In the genomic region with DNA sequence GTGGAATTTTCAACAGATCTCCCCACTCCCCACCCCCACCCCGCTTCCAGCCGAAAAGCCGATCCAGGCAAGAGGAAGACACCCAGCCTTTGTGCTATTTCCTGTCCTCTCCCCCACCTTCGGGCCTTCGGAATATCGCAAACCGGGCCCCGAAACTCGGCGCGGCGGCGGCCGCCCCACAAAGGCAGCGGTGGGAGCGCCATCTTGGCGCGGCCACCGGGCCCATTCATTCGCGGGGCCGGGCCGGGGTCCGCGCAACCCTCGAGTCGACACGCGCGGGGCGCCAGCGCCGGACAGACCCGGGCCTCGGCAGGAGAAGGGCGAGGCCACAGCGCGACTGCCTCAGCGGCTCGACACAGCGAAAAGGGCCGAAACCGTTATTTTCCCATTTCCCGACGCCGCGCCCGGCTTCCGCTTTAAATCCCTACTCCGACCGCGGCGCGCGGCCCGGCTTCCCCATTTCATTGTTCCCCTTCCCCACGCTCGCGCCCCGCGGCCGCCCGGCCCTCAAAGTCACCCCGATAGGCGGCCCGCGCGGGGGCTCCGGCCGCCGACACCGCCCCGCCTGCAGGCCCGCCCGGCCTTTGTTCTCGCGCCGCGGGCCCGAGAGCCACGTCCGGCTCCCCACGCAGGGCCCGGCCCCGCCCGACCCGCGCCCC, we compare ENCODE assay signal across 8 cellular contexts. TPM values are rescaled to one million over a fixed set of nuclear protein-coding genes. Genes with fewer than 3 reads are reported as not detected.
DNase-seq lines count a peak whose midpoint lies in the region; ATAC-seq, FAIRE-seq and TF ChIP-seq lines count a peak whose summit lies in the region.

No MANE protein-coding gene starts in this region.

- FAIRE-seq in bronchial epithelial cell (lab: Jason Lieb, UNC) (no peak), keratinocyte (lab: Jason Lieb, UNC) (no peak)

- peak overlapping the region; percentile 94 to 100 (median 99) for H3K27ac ChIP-seq in BLaER1 treated with 17β-estradiol and CSF1 and Interleukin-3, amounts not matched to agents 10 nM and 100 nM
- H3K27ac ChIP-seq in keratinocyte (ENCODE audit: control insufficient read depth, insufficient read depth, low read length) = peak overlapping the region; percentile 72

- peaks cover 0 to 34% (median 20%) of the 10 kb centered on the region in 11 experiments; a peak in 16 of 22 replicates for H3K36me3 ChIP-seq in BLaER1 treated with 17β-estradiol and CSF1 and Interleukin-3, amounts not matched to agents 10 nM and 100 nM
- peaks cover 2% of the 10 kb centered on the region for H3K36me3 ChIP-seq in bronchial epithelial cell (ENCODE audit: control insufficient read depth, insufficient read depth, low read length)
- no peaks in the 10 kb centered on the region for H3K36me3 ChIP-seq in keratinocyte (ENCODE audit: control insufficient read depth in 2 of 2, extremely low read depth in 1 of 2, insufficient read depth in 2 of 2, low read length in 2 of 2)

- peak overlapping the region; percentile 92 for H3K27ac Mint-ChIP-seq in T-helper 17 cell

- H3K9me1 ChIP-seq in keratinocyte (ENCODE audit: control insufficient read depth, extremely low read depth, insufficient read depth, low read length) = peaks cover 7% of the 10 kb centered on the region

- H3K4me1 ChIP-seq in BLaER1 treated with 17β-estradiol and CSF1 and Interleukin-3, amounts not matched to agents 10 nM and 100 nM = peaks cover 65 to 73% (median 68%) of the 10 kb centered on the region in 10 experiments
- peaks cover 36% of the 10 kb centered on the region for H3K4me1 ChIP-seq in keratinocyte (ENCODE audit: control insufficient read depth, extremely low read depth, insufficient read depth, low read length)

- H3K4me3 ChIP-seq in BLaER1 treated with 17β-estradiol and CSF1 and Interleukin-3, amounts not matched to agents 10 nM and 100 nM = peak overlapping the region; percentile 81 to 97 (median 94)
- H3K4me3 ChIP-seq in bronchial epithelial cell (ENCODE audit: low read depth, low read length) (peak overlapping the region; percentile 86), keratinocyte (ENCODE audit: control insufficient read depth in 2 of 3, extremely low read depth in 1 of 3, insufficient read depth in 2 of 3, low read depth in 1 of 3, low read length in 3 of 3) (peak overlapping the region; percentile 71 to 91 (median 89))

- peaks cover 46 to 75% (median 54%) of the 10 kb centered on the region in 11 experiments for H4K20me1 ChIP-seq in BLaER1 treated with 17β-estradiol and CSF1 and Interleukin-3, amounts not matched to agents 10 nM and 100 nM
- peaks cover 38% of the 10 kb centered on the region for H4K20me1 ChIP-seq in keratinocyte (ENCODE audit: control insufficient read depth, extremely low read depth, insufficient read depth, low read length)

- TF ChIP-seq CTCF in bronchial epithelial cell (IDR thresholded peaks at IDR 0.05; ENCODE audit: insufficient read depth, low read length, severe bottlenecking) (no peak), keratinocyte (optimal IDR thresholded peaks at IDR 0.05 in 1 of 3, IDR thresholded peaks at IDR 0.05 in 1 of 3, conservative IDR thresholded peaks at IDR 0.05 in 1 of 3; ENCODE audit: extremely low read depth in 1 of 3, insufficient read depth in 2 of 3, low read length in 3 of 3) (no peak)

- no peaks in the 10 kb centered on the region for H3K9me3 ChIP-seq in BLaER1 treated with 17β-estradiol and CSF1 and Interleukin-3, amounts not matched to agents 10 nM and 100 nM (replicated peaks in 1 of 11)
- H3K9me3 ChIP-seq in T-helper 17 cell (ENCODE audit: control insufficient read depth, low read length, poor library complexity, severe bottlenecking) (no peaks in the 10 kb centered on the region), keratinocyte (ENCODE audit: control insufficient read depth, low read depth, low read length) (no peaks in the 10 kb centered on the region)

- DNase-seq in T-helper 17 cell = peak in 2 of 3 donors; percentile 31 to 40
- DNase-seq in bronchial epithelial cell (ENCODE audit: low read depth) = peak; percentile 23
- DNase-seq in keratinocyte (ENCODE audit: low read depth, low spot score) = no peak
- peak; percentile 21 to 38 for DNase-seq in stimulated activated CD4-positive, alpha-beta T cell treated with anti-CD3 and anti-CD28 coated beads, Interleukin-2, amount 100 ng/mL, for 48 hours
- no peak for DNase-seq in NCI-H1930 (lab: John Stamatoyannopoulos, UW)

- peak overlapping the region; percentile 98 to 100 (median 99) for H3K9ac ChIP-seq in BLaER1 treated with 17β-estradiol and CSF1 and Interleukin-3, amounts not matched to agents 10 nM and 100 nM
- H3K9ac ChIP-seq in keratinocyte (ENCODE audit: control insufficient read depth, extremely low read depth, insufficient read depth, low read length) = peak overlapping the region; percentile 84

- no peak overlapping the region for H2AFZ ChIP-seq in keratinocyte (ENCODE audit: control insufficient read depth, low read length)

- peaks cover 4% of the 10 kb centered on the region for H3K36me3 Mint-ChIP-seq in T-helper 17 cell (ENCODE audit: low read depth)

- dilution Hi-C loops in keratinocyte (cut with MboI; ENCODE audit: extremely low pct_ligation_motif_present, low sequenced_read_pairs) = no loop called here

- peaks cover 45% of the 10 kb centered on the region for H3K4me1 Mint-ChIP-seq in T-helper 17 cell

- peaks cover 57% of the 10 kb centered on the region for H3K79me2 ChIP-seq in keratinocyte (ENCODE audit: control insufficient read depth, insufficient read depth, low read length)

- H3K4me3 Mint-ChIP-seq in T-helper 17 cell = peak overlapping the region; percentile 87

- no peaks in the 10 kb centered on the region for H3K27me3 Mint-ChIP-seq in T-helper 17 cell

- no peaks in the 10 kb centered on the region for H3K27me3 ChIP-seq in BLaER1 treated with 17β-estradiol and CSF1 and Interleukin-3, amounts not matched to agents 10 nM and 100 nM
- H3K27me3 ChIP-seq in bronchial epithelial cell (ENCODE audit: control insufficient read depth, insufficient read depth, low read length) (no peaks in the 10 kb centered on the region), keratinocyte (ENCODE audit: control insufficient read depth, extremely low read depth, insufficient read depth, low read length) (peaks cover 5% of the 10 kb centered on the region)

- H3K4me2 ChIP-seq in BLaER1 treated with 17β-estradiol and CSF1 and Interleukin-3, amounts not matched to agents 10 nM and 100 nM = peak overlapping the region; percentile 77 to 100 (median 89); a peak in 17 of 22 replicates
- peak overlapping the region; percentile 93 for H3K4me2 ChIP-seq in keratinocyte (ENCODE audit: control insufficient read depth, extremely low read depth, insufficient read depth, low read depth, low read length)

- ATAC-seq in GM19324 (IDR thresholded peaks at IDR 0.05; ENCODE audit: low FRiP score, unreplicated experiment) = peak; percentile 43
- ATAC-seq in HG03469 (IDR thresholded peaks at IDR 0.05; ENCODE audit: unreplicated experiment) = peak; percentile 17
- ATAC-seq in T-helper 17 cell = peak; percentile 21

RNA-seq across cellular contexts. Expression of gene GNB1, which starts 0.9 kb away (rescaled TPM):
- 100 to 1,000 TPM; 236 to 255 TPM for total RNA-seq in T-helper 17 cell
- total RNA-seq in bronchial epithelial cell = 116 and 126 TPM in 2 replicates
- polyA plus RNA-seq in keratinocyte = 352 to 441 TPM (median 364 TPM) in 3 replicates
- 233 TPM for polyA plus RNA-seq in keratinocyte (2011; ENCODE audit: low read depth)
- 438 and 465 TPM in 2 replicates for polyA plus RNA-seq in keratinocyte (2011; cell fraction: cytosol; rRNA removed)
- polyA plus RNA-seq in keratinocyte (2011; cell fraction: nucleus; rRNA removed) = 268 and 296 TPM in 2 replicates
- 230 and 477 TPM in 2 replicates for polyA plus RNA-seq in keratinocyte (2012; ENCODE audit: low replicate concordance)
- polyA minus RNA-seq in keratinocyte = 579 to 781 TPM (median 600 TPM) in 3 replicates
- polyA minus RNA-seq in keratinocyte (2011; cell fraction: cytosol; rRNA and poly(A)+ RNA removed) = 406 TPM
- polyA minus RNA-seq in keratinocyte (2011; cell fraction: nucleus; rRNA and poly(A)+ RNA removed) = 112 and 177 TPM in 2 replicates

RNA-seq across cellular contexts. Expression of gene CALML6, which starts 25.1 kb away (rescaled TPM):
- total RNA-seq in T-helper 17 cell (under 1 TPM; 0.35 to 0.55 TPM), bronchial epithelial cell (under 0.01 and 0.77 TPM in 2 replicates)
- 0.08 to 0.45 TPM in 2 of 3 replicates, not detected in the other for polyA plus RNA-seq in keratinocyte
- polyA plus RNA-seq in keratinocyte (2011; ENCODE audit: low read depth) = 0.26 TPM
- not detected in 2 replicates for polyA plus RNA-seq in keratinocyte (2011; cell fraction: cytosol; rRNA removed)
- polyA plus RNA-seq in keratinocyte (2011; cell fraction: nucleus; rRNA removed) = 2.6 and 3.3 TPM in 2 replicates
- polyA plus RNA-seq in keratinocyte (2012; ENCODE audit: low replicate concordance) = 0.11 and 0.71 TPM in 2 replicates
- polyA minus RNA-seq in keratinocyte = 0.36 TPM in 1 of 3 replicates, not detected in the others
- polyA minus RNA-seq in keratinocyte (2011; cell fraction: cytosol; rRNA and poly(A)+ RNA removed) = not detected
- 0.62 TPM in 1 of 2 replicates, not detected in the other for polyA minus RNA-seq in keratinocyte (2011; cell fraction: nucleus; rRNA and poly(A)+ RNA removed)

RNA-seq across cellular contexts. Expression of gene TMEM52, which starts 29.1 kb away (rescaled TPM):
- total RNA-seq in T-helper 17 cell = under 1 TPM in 1 of 2 donors, not detected in 1; 0.52 TPM
- 1.4 and 1.6 TPM in 2 replicates for total RNA-seq in bronchial epithelial cell
- 0.10 to 0.35 TPM (median 0.10 TPM) in 3 replicates for polyA plus RNA-seq in keratinocyte
- not detected for polyA plus RNA-seq in keratinocyte (2011; ENCODE audit: low read depth)
- polyA plus RNA-seq in keratinocyte (2011; cell fraction: cytosol; rRNA removed) = 0.14 and 0.17 TPM in 2 replicates
- 0.18 and 0.41 TPM in 2 replicates for polyA plus RNA-seq in keratinocyte (2011; cell fraction: nucleus; rRNA removed)
- 0.17 and 0.31 TPM in 2 replicates for polyA plus RNA-seq in keratinocyte (2012; ENCODE audit: low replicate concordance)
- polyA minus RNA-seq in keratinocyte = 2.0 TPM in 1 of 3 replicates, not detected in the others
- not detected for polyA minus RNA-seq in keratinocyte (2011; cell fraction: cytosol; rRNA and poly(A)+ RNA removed)
- polyA minus RNA-seq in keratinocyte (2011; cell fraction: nucleus; rRNA and poly(A)+ RNA removed) = not detected in 2 replicates

Comparison
In these comparisons a context has a peak if more than half of its experiments do, and no peak if none do; other contexts are left out.
1. DNase-seq: peak in T-helper 17 cell (2 of 3), bronchial epithelial cell (single experiment) and stimulated activated CD4-positive, alpha-beta T cell treated with anti-CD3 and anti-CD28 coated beads, Interleukin-2, amount 100 ng/mL, for 48 hours (2 of 2); none in keratinocyte (single experiment) and NCI-H1930 (0 of 2).
2. Peak in every context shown above with its lines, with median percentiles within 50 percentile points of each other: H3K4me3 ChIP-seq and ATAC-seq.